15 cellular contexts compared by ENCODE assay signal in the genomic region with DNA sequence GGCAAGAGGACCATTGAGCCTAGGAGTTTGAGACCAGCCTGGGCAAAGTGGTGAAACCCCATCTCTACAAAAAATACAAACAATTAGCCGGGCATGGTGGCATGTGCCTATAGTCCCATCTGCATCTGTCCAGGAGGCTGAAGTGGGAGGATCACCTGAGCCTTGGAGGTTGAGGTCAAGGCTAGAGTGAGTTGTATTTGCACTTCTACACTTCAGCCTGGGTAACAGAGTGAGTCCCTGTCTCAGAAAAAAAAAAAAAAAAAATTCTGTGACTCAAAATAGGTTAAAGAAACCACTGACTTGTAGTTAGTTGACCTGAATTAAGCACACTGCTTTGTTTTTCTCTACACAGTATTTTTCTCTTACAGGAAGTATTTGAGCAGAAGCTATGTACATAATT.
A peak's percentile ranks its signal among the peaks of the same experiment; 100 is the strongest.
DNase-seq lines count a peak whose midpoint lies in the region; ATAC-seq and TF ChIP-seq lines count a peak whose summit lies in the region.
"Had no signal": no experiment of that assay in that cellular context is flagged by ENCODE, and none has a peak within 500 bp of the region (broad histone marks: within the 10 kb centered on the region; RNA-seq: fewer than 3 reads in every experiment).

No MANE protein-coding gene starts in this region.

- DNase-seq in activated CD4-positive, alpha-beta T cell treated with anti-CD3 and anti-CD28 coated beads, Interleukin-2, amount 10 ng/mL, durations not matched to agents 7 days and 5 days: no peak
- no peak for DNase-seq in activated CD4-positive, alpha-beta T cell treated with anti-CD3 and anti-CD28 coated beads for 48 hours
- DNase-seq in activated CD8-positive, alpha-beta T cell treated with anti-CD3 and anti-CD28 coated beads, Interleukin-2, amount 10 ng/mL, durations not matched to agents 7 days and 5 days: no peak
- DNase-seq in chondrocyte (ENCODE audit: low spot score): peak; percentile 9
- DNase-seq in COLO829 (ENCODE audit: low spot score): no peak
- no peak for DNase-seq in RPMI8226
- DNase-seq in islet precursor cell: no peak
- DNase-seq: 8988T; Calu3; CD4-positive, alpha-beta memory T cell; DMS79 treated with DMSO at 0.1 percent for 48 hours; GF-D8; GM23248 had no signal

- CTCF ChIA-PET in activated CD4-positive, alpha-beta T cell treated with anti-CD3 and anti-CD28 coated beads, Interleukin-2, amount 10 ng/mL, durations not matched to agents 7 days and 5 days (lab: Charles Lee): interaction anchor here (1.0 kb wide), 1 partner anchor 8 kb away, joined by 3 read pairs; no protein-coding TSS in a partner anchor
- CTCF ChIA-PET in activated CD8-positive, alpha-beta T cell treated with anti-CD3 and anti-CD28 coated beads, Interleukin-2, amount 10 ng/mL, durations not matched to agents 7 days and 5 days (lab: Charles Lee): no interaction called here

- POLR2A ChIA-PET in activated CD4-positive, alpha-beta T cell treated with anti-CD3 and anti-CD28 coated beads, Interleukin-2, amount 10 ng/mL, durations not matched to agents 7 days and 5 days (lab: Charles Lee): no interaction called here
- POLR2A ChIA-PET in activated CD8-positive, alpha-beta T cell treated with anti-CD3 and anti-CD28 coated beads, Interleukin-2, amount 10 ng/mL, durations not matched to agents 7 days and 5 days (lab: Charles Lee): no interaction called here

- H3K36me3 Mint-ChIP-seq in activated CD4-positive, alpha-beta T cell treated with anti-CD3 and anti-CD28 coated beads, Interleukin-2, amount 10 ng/mL, durations not matched to agents 7 days and 5 days (ENCODE audit: low read depth): peaks cover 24% of the 10 kb centered on the region
- H3K36me3 Mint-ChIP-seq in activated CD8-positive, alpha-beta T cell treated with anti-CD3 and anti-CD28 coated beads, Interleukin-2, amount 10 ng/mL, durations not matched to agents 7 days and 5 days (ENCODE audit: low read depth): peaks cover 21% of the 10 kb centered on the region
- peaks cover 9% of the 10 kb centered on the region for H3K36me3 Mint-ChIP-seq in chondrocyte (ENCODE audit: low read depth)

- no peaks in the 10 kb centered on the region for H3K27me3 Mint-ChIP-seq in activated CD4-positive, alpha-beta T cell treated with anti-CD3 and anti-CD28 coated beads, Interleukin-2, amount 10 ng/mL, durations not matched to agents 7 days and 5 days
- no peaks in the 10 kb centered on the region for H3K27me3 Mint-ChIP-seq in activated CD8-positive, alpha-beta T cell treated with anti-CD3 and anti-CD28 coated beads, Interleukin-2, amount 10 ng/mL, durations not matched to agents 7 days and 5 days (ENCODE audit: low read depth)
- no peaks in the 10 kb centered on the region for H3K27me3 Mint-ChIP-seq in chondrocyte (ENCODE audit: low read depth)
- H3K27me3 Mint-ChIP-seq: CD4-positive, alpha-beta memory T cell had no signal

- TF ChIP-seq CTCF in chondrocyte (IDR thresholded peaks at IDR 0.05): no peak

- H3K4me1 Mint-ChIP-seq in activated CD4-positive, alpha-beta T cell treated with anti-CD3 and anti-CD28 coated beads, Interleukin-2, amount 10 ng/mL, durations not matched to agents 7 days and 5 days: peaks cover 5% of the 10 kb centered on the region
- H3K4me1 Mint-ChIP-seq in activated CD8-positive, alpha-beta T cell treated with anti-CD3 and anti-CD28 coated beads, Interleukin-2, amount 10 ng/mL, durations not matched to agents 7 days and 5 days (ENCODE audit: low read depth): peaks cover 4% of the 10 kb centered on the region
- peaks cover 6% of the 10 kb centered on the region for H3K4me1 Mint-ChIP-seq in chondrocyte (ENCODE audit: low read depth)
- H3K4me1 Mint-ChIP-seq: CD14-positive monocyte had no signal

- H3K27ac Mint-ChIP-seq in activated CD4-positive, alpha-beta T cell treated with anti-CD3 and anti-CD28 coated beads, Interleukin-2, amount 10 ng/mL, durations not matched to agents 7 days and 5 days: peak overlapping the region; percentile 31
- H3K27ac Mint-ChIP-seq in activated CD8-positive, alpha-beta T cell treated with anti-CD3 and anti-CD28 coated beads, Interleukin-2, amount 10 ng/mL, durations not matched to agents 7 days and 5 days: no peak overlapping the region
- H3K27ac Mint-ChIP-seq in chondrocyte (ENCODE audit: unreplicated experiment): no peak overlapping the region

- peak; percentile 45 for ATAC-seq in HG02610 (IDR thresholded peaks at IDR 0.05; ENCODE audit: unreplicated experiment)
- peak; percentile 42 for ATAC-seq in activated CD8-positive, alpha-beta T cell treated with anti-CD3 and anti-CD28 coated beads, Interleukin-2, amount 10 ng/mL, durations not matched to agents 7 days and 5 days

- H3K9me3 Mint-ChIP-seq in activated CD4-positive, alpha-beta T cell treated with anti-CD3 and anti-CD28 coated beads, Interleukin-2, amount 10 ng/mL, durations not matched to agents 7 days and 5 days: no peaks in the 10 kb centered on the region
- H3K9me3 Mint-ChIP-seq in activated CD8-positive, alpha-beta T cell treated with anti-CD3 and anti-CD28 coated beads, Interleukin-2, amount 10 ng/mL, durations not matched to agents 7 days and 5 days (ENCODE audit: insufficient read depth): no peaks in the 10 kb centered on the region
- no peaks in the 10 kb centered on the region for H3K9me3 Mint-ChIP-seq in chondrocyte (ENCODE audit: low read depth)
- H3K9me3 Mint-ChIP-seq: CD14-positive monocyte; CD4-positive, alpha-beta memory T cell had no signal

- no peak overlapping the region for H3K4me3 Mint-ChIP-seq in activated CD4-positive, alpha-beta T cell treated with anti-CD3 and anti-CD28 coated beads, Interleukin-2, amount 10 ng/mL, durations not matched to agents 7 days and 5 days
- no peak overlapping the region for H3K4me3 Mint-ChIP-seq in activated CD8-positive, alpha-beta T cell treated with anti-CD3 and anti-CD28 coated beads, Interleukin-2, amount 10 ng/mL, durations not matched to agents 7 days and 5 days
- H3K4me3 Mint-ChIP-seq in chondrocyte (ENCODE audit: unreplicated experiment): no peak overlapping the region
- H3K4me3 Mint-ChIP-seq: CD14-positive monocyte; CD4-positive, alpha-beta memory T cell had no signal
